In genomic region chr5:16465544-16466432, GRCh38 we compare ENCODE assay signal across 1 cellular context.
TF ChIP-seq lines count a peak whose summit lies in the region.

ZNF622 (minus strand) TSS chr5:16465800; CDS start chr5:16465665, 135 bp downstream.

TF ChIP-seq in GM12878, 131 proteins besides CTCF, POLR2A, EP300 and RAD21 (continued from another document and continues in another):
- TF ChIP-seq, protein P1, sequence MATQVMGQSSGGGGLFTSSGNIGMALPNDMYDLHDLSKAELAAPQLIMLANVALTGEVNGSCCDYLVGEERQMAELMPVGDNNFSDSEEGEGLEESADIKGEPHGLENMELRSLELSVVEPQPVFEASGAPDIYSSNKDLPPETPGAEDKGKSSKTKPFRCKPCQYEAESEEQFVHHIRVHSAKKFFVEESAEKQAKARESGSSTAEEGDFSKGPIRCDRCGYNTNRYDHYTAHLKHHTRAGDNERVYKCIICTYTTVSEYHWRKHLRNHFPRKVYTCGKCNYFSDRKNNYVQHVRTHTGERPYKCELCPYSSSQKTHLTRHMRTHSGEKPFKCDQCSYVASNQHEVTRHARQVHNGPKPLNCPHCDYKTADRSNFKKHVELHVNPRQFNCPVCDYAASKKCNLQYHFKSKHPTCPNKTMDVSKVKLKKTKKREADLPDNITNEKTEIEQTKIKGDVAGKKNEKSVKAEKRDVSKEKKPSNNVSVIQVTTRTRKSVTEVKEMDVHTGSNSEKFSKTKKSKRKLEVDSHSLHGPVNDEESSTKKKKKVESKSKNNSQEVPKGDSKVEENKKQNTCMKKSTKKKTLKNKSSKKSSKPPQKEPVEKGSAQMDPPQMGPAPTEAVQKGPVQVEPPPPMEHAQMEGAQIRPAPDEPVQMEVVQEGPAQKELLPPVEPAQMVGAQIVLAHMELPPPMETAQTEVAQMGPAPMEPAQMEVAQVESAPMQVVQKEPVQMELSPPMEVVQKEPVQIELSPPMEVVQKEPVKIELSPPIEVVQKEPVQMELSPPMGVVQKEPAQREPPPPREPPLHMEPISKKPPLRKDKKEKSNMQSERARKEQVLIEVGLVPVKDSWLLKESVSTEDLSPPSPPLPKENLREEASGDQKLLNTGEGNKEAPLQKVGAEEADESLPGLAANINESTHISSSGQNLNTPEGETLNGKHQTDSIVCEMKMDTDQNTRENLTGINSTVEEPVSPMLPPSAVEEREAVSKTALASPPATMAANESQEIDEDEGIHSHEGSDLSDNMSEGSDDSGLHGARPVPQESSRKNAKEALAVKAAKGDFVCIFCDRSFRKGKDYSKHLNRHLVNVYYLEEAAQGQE (IDR thresholded peaks at IDR 0.05; ENCODE audit: low read depth, low read length), result 0 out of 2 replicates have a peak, but pooled peaks have one; percentile 9
- TF ChIP-seq TAF1 (IDR thresholded peaks at IDR 0.05; ENCODE audit: borderline replicate concordance, low read depth, low read length), result peak; percentile 93
- TF ChIP-seq RELA (IDR thresholded peaks at IDR 0.05; ENCODE audit: borderline replicate concordance, partially characterized antibody), result peak; percentile 78
- TF ChIP-seq WRNIP1 (IDR thresholded peaks at IDR 0.05; ENCODE audit: borderline replicate concordance, low read depth, low read length), result no peak
- no peak for TF ChIP-seq CUX1 (IDR thresholded peaks at IDR 0.05; ENCODE audit: insufficient replicate concordance, low read depth, low read length)
- TF ChIP-seq ETV6 (conservative IDR thresholded peaks at IDR 0.05 in 1 of 2, IDR thresholded peaks at IDR 0.05 in 1 of 2; ENCODE audit: borderline replicate concordance in 1 of 2, low read depth in 1 of 2), result peak; percentile 38 to 97; a peak in 2 of 4 replicates
- peak; percentile 52 for TF ChIP-seq NR2C1 (IDR thresholded peaks at IDR 0.05)
- TF ChIP-seq BACH1 (IDR thresholded peaks at IDR 0.05; ENCODE audit: borderline replicate concordance), result no peak
- peak; percentile 46; the same call in 1 of the 2 replicates for TF ChIP-seq SPI1 (IDR thresholded peaks at IDR 0.05; ENCODE audit: borderline replicate concordance, insufficient read depth, low read depth, low read length)
- TF ChIP-seq YBX1 (IDR thresholded peaks at IDR 0.05), result no peak
- TF ChIP-seq RELB (IDR thresholded peaks at IDR 0.05; ENCODE audit: low read depth), result peak; percentile 77
- TF ChIP-seq USF1 (IDR thresholded peaks at IDR 0.05; ENCODE audit: borderline replicate concordance, extremely low read length, insufficient read depth, low read depth, low read length), result no peak
- TF ChIP-seq MEF2B (IDR thresholded peaks at IDR 0.05; ENCODE audit: partially characterized antibody, poor library complexity, severe bottlenecking), result no peak
- TF ChIP-seq SREBF2 (IDR thresholded peaks at IDR 0.05; ENCODE audit: low read length), result no peak
- TF ChIP-seq GABPA (IDR thresholded peaks at IDR 0.05; ENCODE audit: low read depth), result peak; percentile 96
- no peak for TF ChIP-seq MYB (IDR thresholded peaks at IDR 0.05; ENCODE audit: borderline replicate concordance, low read depth, low read length)
- 0 out of 4 replicates have a peak, but pooled peaks of 1 of the 2 experiments have one; percentile 26 for TF ChIP-seq SRF (IDR thresholded peaks at IDR 0.05; ENCODE audit: low read depth in 2 of 2, low read length in 2 of 2)
- peak; percentile 81; the same call in 1 of the 2 replicates for TF ChIP-seq GATAD2B (conservative IDR thresholded peaks at IDR 0.05; ENCODE audit: low read depth)
- TF ChIP-seq DPF2 (IDR thresholded peaks at IDR 0.05), result peak; percentile 58; the same call in 1 of the 2 replicates
- no peak for TF ChIP-seq FOXK2 (IDR thresholded peaks at IDR 0.05)
- peak; percentile 79; the same call in 1 of the 2 replicates for TF ChIP-seq MXI1 (IDR thresholded peaks at IDR 0.05; ENCODE audit: low read depth, low read length)
- TF ChIP-seq PML (IDR thresholded peaks at IDR 0.05; ENCODE audit: low read length), result peak; percentile 95
- TF ChIP-seq, protein P2, sequence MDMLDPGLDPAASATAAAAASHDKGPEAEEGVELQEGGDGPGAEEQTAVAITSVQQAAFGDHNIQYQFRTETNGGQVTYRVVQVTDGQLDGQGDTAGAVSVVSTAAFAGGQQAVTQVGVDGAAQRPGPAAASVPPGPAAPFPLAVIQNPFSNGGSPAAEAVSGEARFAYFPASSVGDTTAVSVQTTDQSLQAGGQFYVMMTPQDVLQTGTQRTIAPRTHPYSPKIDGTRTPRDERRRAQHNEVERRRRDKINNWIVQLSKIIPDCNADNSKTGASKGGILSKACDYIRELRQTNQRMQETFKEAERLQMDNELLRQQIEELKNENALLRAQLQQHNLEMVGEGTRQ (IDR thresholded peaks at IDR 0.05; ENCODE audit: borderline replicate concordance, low read depth, low read length), result no peak
- TF ChIP-seq IKZF2 (IDR thresholded peaks at IDR 0.05), result 0 out of 4 replicates have a peak, but pooled peaks of 1 of the 2 experiments have one; percentile 15
- no peak for TF ChIP-seq CEBPB (IDR thresholded peaks at IDR 0.05; ENCODE audit: borderline replicate concordance in 1 of 2, low read depth in 2 of 2, low read length in 2 of 2)
- TF ChIP-seq STAT3 (IDR thresholded peaks at IDR 0.05; ENCODE audit: low read depth, low read length), result no peak
- TF ChIP-seq, protein P3, sequence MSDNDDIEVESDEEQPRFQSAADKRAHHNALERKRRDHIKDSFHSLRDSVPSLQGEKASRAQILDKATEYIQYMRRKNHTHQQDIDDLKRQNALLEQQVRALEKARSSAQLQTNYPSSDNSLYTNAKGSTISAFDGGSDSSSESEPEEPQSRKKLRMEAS (IDR thresholded peaks at IDR 0.05; ENCODE audit: low read depth, low read length), result peak; percentile 33; the same call in 1 of the 2 replicates
- no peak for TF ChIP-seq HDAC2 (IDR thresholded peaks at IDR 0.05)
- 0 out of 2 replicates have a peak, but pooled peaks have one; percentile 18 for TF ChIP-seq CHD2 (IDR thresholded peaks at IDR 0.05; ENCODE audit: borderline replicate concordance, low read depth, low read length)
- TF ChIP-seq MEF2A (IDR thresholded peaks at IDR 0.05; ENCODE audit: insufficient read depth, low read depth, low read length), result 0 out of 2 replicates have a peak, but pooled peaks have one; percentile 43
- TF ChIP-seq PKNOX1 (IDR thresholded peaks at IDR 0.05), result peak; percentile 97
- TF ChIP-seq NR2F1 (conservative IDR thresholded peaks at IDR 0.05), result no peak
- peak; percentile 84 for TF ChIP-seq E2F8 (IDR thresholded peaks at IDR 0.05; ENCODE audit: low read depth, partially characterized antibody)
- TF ChIP-seq PBX3 (IDR thresholded peaks at IDR 0.05; ENCODE audit: insufficient replicate concordance, low read depth, low read length), result peak; percentile 90
- peak; percentile 59 for TF ChIP-seq HCFC1 (IDR thresholded peaks at IDR 0.05; ENCODE audit: low read length)
- peak; percentile 47; the same call in 1 of the 2 replicates for TF ChIP-seq ATF7 (IDR thresholded peaks at IDR 0.05; ENCODE audit: low read depth)
- peak; percentile 46 to 59; a peak in 2 of 3 replicates for TF ChIP-seq EGR1 (IDR thresholded peaks at IDR 0.05; ENCODE audit: borderline replicate concordance in 1 of 2, low read depth in 2 of 2, low read length in 2 of 2)
- TF ChIP-seq TCF12 (IDR thresholded peaks at IDR 0.05; ENCODE audit: low read depth, low read length), result peak; percentile 63; the same call in 1 of the 2 replicates
- TF ChIP-seq RFX5 (IDR thresholded peaks at IDR 0.05; ENCODE audit: low read depth, low read length), result no peak
- TF ChIP-seq ZZZ3 (IDR thresholded peaks at IDR 0.05; ENCODE audit: control insufficient read depth, insufficient read length, low read depth), result no peak
